In the genomic region with DNA sequence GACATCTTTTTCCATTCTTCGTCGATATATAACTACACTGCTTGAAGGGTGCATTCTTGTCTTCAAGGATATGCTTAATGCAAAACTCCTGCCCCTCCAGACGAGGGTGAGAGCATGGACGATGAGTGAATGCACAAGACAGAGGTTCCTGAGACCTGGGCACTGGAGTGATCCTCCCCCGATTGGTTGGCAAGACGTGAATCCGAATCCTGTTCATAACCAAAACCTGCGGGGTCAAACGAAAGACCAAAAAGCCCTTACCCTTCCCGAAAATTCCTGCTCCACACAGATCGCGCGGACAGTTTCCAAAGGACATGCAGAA, we compare ENCODE assay signal across 8 cellular contexts. TPM values are rescaled to one million over a fixed set of nuclear protein-coding genes. Genes with fewer than 3 reads are reported as not detected.
DNase-seq lines count a peak whose midpoint lies in the region; ATAC-seq, FAIRE-seq and TF ChIP-seq lines count a peak whose summit lies in the region.

No MANE protein-coding gene starts in this region.

- H3K4me1 Mint-ChIP-seq in progenitor cell of endocrine pancreas (ENCODE audit: low read depth), result peaks cover 27% of the 10 kb centered on the region

- peak overlapping the region; percentile 90 for H3K4me2 ChIP-seq in A549

- no peaks in the 10 kb centered on the region for H3K9me3 Mint-ChIP-seq in progenitor cell of endocrine pancreas (ENCODE audit: low read depth)

- CTCF ChIA-PET in A549 (lab: Yijun Ruan, JAX), result interaction anchor here (0.6 kb wide), 1 partner anchor 187 kb away, joined by 3 read pairs; no protein-coding TSS in a partner anchor

- 3% methylated on average over 13 of the region's 13 CpGs for WGBS in A549 (ENCODE audit: missing lambda C conversion rate)

- peaks cover 32% of the 10 kb centered on the region for H3K4me1 ChIP-seq in A549

- TF ChIP-seq POLR2A in A549 (IDR thresholded peaks at IDR 0.05; ENCODE audit: low read length), result no peak

- FAIRE-seq in A549 (lab: Jason Lieb, UNC), result no peak
- peak; percentile 45 for FAIRE-seq in GM19239 (lab: Jason Lieb, UNC)

- TF ChIP-seq CTCF in A549 (IDR thresholded peaks at IDR 0.05) (no peak), WI38 (IDR thresholded peaks at IDR 0.05; ENCODE audit: low read depth, low read length) (no peak), progenitor cell of endocrine pancreas (IDR thresholded peaks at IDR 0.05; ENCODE audit: unreplicated experiment) (no peak)

- no peak for TF ChIP-seq EP300 in A549 (IDR thresholded peaks at IDR 0.05)

- peak; percentile 39 to 42 for DNase-seq in A549 (ENCODE audit: low read depth in 1 of 2, low spot score in 1 of 2)
- DNase-seq in GM19239 (ENCODE audit: insufficient read length, low spot score), result peak; percentile 6
- DNase-seq in germinal center (ENCODE audit: low spot score), result peak; percentile 33
- no peak for DNase-seq in progenitor cell of endocrine pancreas (ENCODE audit: low spot score, unreplicated experiment)
- DNase-seq in activated effector memory CD4-positive, alpha-beta T cell treated with Interleukin-2 at 50 U/mL for 16 hours, result no peak
- DNase-seq in GDM1 (lab: John Stamatoyannopoulos, UW), result no peak

- no peaks in the 10 kb centered on the region for H3K27me3 Mint-ChIP-seq in progenitor cell of endocrine pancreas

- H3K9me3 ChIP-seq in A549, result no peaks in the 10 kb centered on the region

- peak overlapping the region; percentile 58 for H3K4me3 ChIP-seq in A549
- peak overlapping the region; percentile 98 for H3K4me3 ChIP-seq in WI38 (ENCODE audit: low read depth, low read length)

- H3K27ac Mint-ChIP-seq in progenitor cell of endocrine pancreas, result peak overlapping the region; percentile 99

- TF ChIP-seq RAD21 in A549 (conservative IDR thresholded peaks at IDR 0.05 in 1 of 2, IDR thresholded peaks at IDR 0.05 in 1 of 2), result no peak

- ATAC-seq in A549 (peak; percentile 18 to 21; a peak in 3 of 6 replicates), GM18868 (IDR thresholded peaks at IDR 0.05; ENCODE audit: unreplicated experiment) (no peak)

- POLR2A ChIA-PET in A549 (lab: Yijun Ruan, JAX), result interaction anchor here (1.3 to 1.6 kb wide), 3 partner anchors 9 to 10 kb away, joined by 5 to 10 read pairs (median 8); no protein-coding TSS in a partner anchor

- H3K4me3 Mint-ChIP-seq in progenitor cell of endocrine pancreas (ENCODE audit: low read depth), result peak overlapping the region; percentile 99

- peak overlapping the region; percentile 93 to 98 for H3K27ac ChIP-seq in A549

- peaks cover 21% of the 10 kb centered on the region for H3K36me3 Mint-ChIP-seq in progenitor cell of endocrine pancreas (ENCODE audit: insufficient read depth)

TF ChIP-seq in A549, 52 proteins besides CTCF, POLR2A, EP300 and RAD21:
- TF ChIP-seq FOXS1 (CRISPR knock-in tag; IDR thresholded peaks at IDR 0.05) (no peak), RCOR1 (IDR thresholded peaks at IDR 0.05; ENCODE audit: low read depth, low read length) (no peak)
- TF ChIP-seq, protein P1, sequence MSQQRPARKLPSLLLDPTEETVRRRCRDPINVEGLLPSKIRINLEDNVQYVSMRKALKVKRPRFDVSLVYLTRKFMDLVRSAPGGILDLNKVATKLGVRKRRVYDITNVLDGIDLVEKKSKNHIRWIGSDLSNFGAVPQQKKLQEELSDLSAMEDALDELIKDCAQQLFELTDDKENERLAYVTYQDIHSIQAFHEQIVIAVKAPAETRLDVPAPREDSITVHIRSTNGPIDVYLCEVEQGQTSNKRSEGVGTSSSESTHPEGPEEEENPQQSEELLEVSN (IDR thresholded peaks at IDR 0.05; ENCODE audit: borderline replicate concordance, low read depth), result no peak

RNA-seq across cellular contexts. Expression of a gene that starts 0.7 kb away (rescaled TPM):
- polyA plus RNA-seq in A549 (2011; rRNA removed) (59.4 and 62.8 TPM in 2 replicates), A549 (2017; fragmentation: RNase III; extraction: RNeasy Plus Mini Kit Qiagen cat#74134 plus additional on column Dnase treatment) (30.2 to 31.4 TPM (median 30.3 TPM) in 3 replicates)
- polyA plus RNA-seq in A549 (2012; cell fraction: cytosol; rRNA removed), result 38.6 and 39.2 TPM in 2 replicates
- polyA plus RNA-seq in A549 (2012; cell fraction: nucleus; rRNA removed), result 35.2 and 40.2 TPM in 2 replicates
- polyA minus RNA-seq in A549 (2011; rRNA and poly(A)+ RNA removed), result 93.9 and 98.2 TPM in 2 replicates
- 49.5 and 54.4 TPM in 2 replicates for total RNA-seq in progenitor cell of endocrine pancreas

RNA-seq across cellular contexts. Expression of a gene that starts 35.1 kb away (rescaled TPM):
- polyA plus RNA-seq in A549 (2011; rRNA removed) (54.5 and 56.2 TPM in 2 replicates), A549 (2017; fragmentation: RNase III; extraction: RNeasy Plus Mini Kit Qiagen cat#74134 plus additional on column Dnase treatment) (12.9 to 13.0 TPM (median 13.0 TPM) in 3 replicates)
- polyA plus RNA-seq in A549 (2012; cell fraction: cytosol; rRNA removed), result 4.4 and 5.3 TPM in 2 replicates
- 7.4 and 12.6 TPM in 2 replicates for polyA plus RNA-seq in A549 (2012; cell fraction: nucleus; rRNA removed)
- polyA minus RNA-seq in A549 (2011; rRNA and poly(A)+ RNA removed), result 69.4 and 76.3 TPM in 2 replicates
- total RNA-seq in progenitor cell of endocrine pancreas, result 43.8 and 48.8 TPM in 2 replicates

Comparison
In these comparisons a context has a peak if more than half of its experiments do, and no peak if none do; other contexts are left out.
1. DNase-seq: peak in A549 (2 of 2), GM19239 (single experiment) and germinal center (single experiment); none in progenitor cell of endocrine pancreas (single experiment), activated effector memory CD4-positive, alpha-beta T cell treated with Interleukin-2 at 50 U/mL for 16 hours (single experiment) and GDM1 (single experiment).